Comparison of ENCODE assay signal across 17 cellular contexts in genomic region chr17:34673516-34673915, GRCh38.
"Had no signal": no experiment of that assay in that cellular context is flagged by ENCODE, and none has a peak within 500 bp of the region (broad histone marks: within the 10 kb centered on the region; RNA-seq: fewer than 3 reads in every experiment).

No MANE protein-coding gene starts in this region.

- H3K4me1 ChIP-seq: adrenal gland, breast epithelium, esophagus squamous epithelium had no signal

- H3K27me3 ChIP-seq: adrenal gland, breast epithelium had no signal

- H3K4me1 Mint-ChIP-seq: activated CD4-positive, alpha-beta T cell treated with anti-CD3 and anti-CD28 coated beads, Interleukin-2, amount 10 ng/mL, durations not matched to agents 7 days and 5 days; stimulated activated naive B cell treated with anti-CD40 and anti-IgM and Interleukin-4, amounts not matched to agents 10 μg/mL and 1 μg/mL and 100 μg/mL, for 72 hours had no signal

- DNase-seq: activated CD4-positive, alpha-beta T cell treated with anti-CD3 and anti-CD28 coated beads, Interleukin-2, amount 10 ng/mL, durations not matched to agents 7 days and 5 days; activated gamma-delta T cell treated with Interleukin-2 at 50 U/mL for 16 hours; adrenal gland; dermis blood vessel endothelial cell; effector memory CD8-positive, alpha-beta T cell; esophagus squamous epithelium; glutamatergic neuron; hypothalamus; midbrain; posterior cingulate gyrus; retina; stimulated activated naive B cell treated with anti-CD40 and anti-IgM and Interleukin-4, amounts not matched to agents 10 μg/mL and 1 μg/mL and 100 μg/mL, for 72 hours; T1000 had no signal

- H3K27ac Mint-ChIP-seq: activated CD4-positive, alpha-beta T cell treated with anti-CD3 and anti-CD28 coated beads, Interleukin-2, amount 10 ng/mL, durations not matched to agents 7 days and 5 days; activated naive CD4-positive, alpha-beta T cell treated with anti-CD3 and anti-CD28 coated beads, Interleukin-2, amount 50 U/mL, for 72 hours; activated T-helper 1 cell treated with anti-CD3 and anti-CD28 coated beads, Interleukin-12 subunit alpha, Interleukin-12 subunit beta, Interleukin-2, Interleukin-4 antibody, amounts not matched to agents 30 ng/mL and 10 ng/mL and 1 ng/mL, durations not matched to agents 14 hours and 24 hours and 36 hours; effector memory CD8-positive, alpha-beta T cell; nephron; stimulated activated naive B cell treated with anti-CD40 and anti-IgM and Interleukin-4, amounts not matched to agents 10 μg/mL and 1 μg/mL and 100 μg/mL, for 72 hours had no signal

- H3K9me3 ChIP-seq: adrenal gland, breast epithelium, esophagus squamous epithelium had no signal

- H3K9me3 Mint-ChIP-seq: activated CD4-positive, alpha-beta T cell treated with anti-CD3 and anti-CD28 coated beads, Interleukin-2, amount 10 ng/mL, durations not matched to agents 7 days and 5 days; activated naive CD4-positive, alpha-beta T cell treated with anti-CD3 and anti-CD28 coated beads, Interleukin-2, amount 50 U/mL, for 72 hours; activated T-helper 1 cell treated with anti-CD3 and anti-CD28 coated beads, Interleukin-12 subunit alpha, Interleukin-12 subunit beta, Interleukin-2, Interleukin-4 antibody, amounts not matched to agents 30 ng/mL and 10 ng/mL and 1 ng/mL, durations not matched to agents 14 hours and 24 hours and 36 hours; effector memory CD8-positive, alpha-beta T cell; nephron; stimulated activated naive B cell treated with anti-CD40 and anti-IgM and Interleukin-4, amounts not matched to agents 10 μg/mL and 1 μg/mL and 100 μg/mL, for 72 hours had no signal

- H3K4me3 Mint-ChIP-seq: activated CD4-positive, alpha-beta T cell treated with anti-CD3 and anti-CD28 coated beads, Interleukin-2, amount 10 ng/mL, durations not matched to agents 7 days and 5 days; activated T-helper 1 cell treated with anti-CD3 and anti-CD28 coated beads, Interleukin-12 subunit alpha, Interleukin-12 subunit beta, Interleukin-2, Interleukin-4 antibody, amounts not matched to agents 30 ng/mL and 10 ng/mL and 1 ng/mL, durations not matched to agents 14 hours and 24 hours and 36 hours; effector memory CD8-positive, alpha-beta T cell; nephron; stimulated activated naive B cell treated with anti-CD40 and anti-IgM and Interleukin-4, amounts not matched to agents 10 μg/mL and 1 μg/mL and 100 μg/mL, for 72 hours had no signal

- H3K4me3 ChIP-seq: adrenal gland, breast epithelium, esophagus squamous epithelium had no signal

- H3K27me3 Mint-ChIP-seq: activated CD4-positive, alpha-beta T cell treated with anti-CD3 and anti-CD28 coated beads, Interleukin-2, amount 10 ng/mL, durations not matched to agents 7 days and 5 days had no signal

- H3K27ac ChIP-seq: adrenal gland, breast epithelium, esophagus squamous epithelium had no signal

- H3K36me3 Mint-ChIP-seq: activated naive CD4-positive, alpha-beta T cell treated with anti-CD3 and anti-CD28 coated beads, Interleukin-2, amount 50 U/mL, for 72 hours; stimulated activated naive B cell treated with anti-CD40 and anti-IgM and Interleukin-4, amounts not matched to agents 10 μg/mL and 1 μg/mL and 100 μg/mL, for 72 hours had no signal

- H3K36me3 ChIP-seq: adrenal gland, breast epithelium, esophagus squamous epithelium had no signal
